1 cellular context compared by ENCODE assay signal in the genomic region with DNA sequence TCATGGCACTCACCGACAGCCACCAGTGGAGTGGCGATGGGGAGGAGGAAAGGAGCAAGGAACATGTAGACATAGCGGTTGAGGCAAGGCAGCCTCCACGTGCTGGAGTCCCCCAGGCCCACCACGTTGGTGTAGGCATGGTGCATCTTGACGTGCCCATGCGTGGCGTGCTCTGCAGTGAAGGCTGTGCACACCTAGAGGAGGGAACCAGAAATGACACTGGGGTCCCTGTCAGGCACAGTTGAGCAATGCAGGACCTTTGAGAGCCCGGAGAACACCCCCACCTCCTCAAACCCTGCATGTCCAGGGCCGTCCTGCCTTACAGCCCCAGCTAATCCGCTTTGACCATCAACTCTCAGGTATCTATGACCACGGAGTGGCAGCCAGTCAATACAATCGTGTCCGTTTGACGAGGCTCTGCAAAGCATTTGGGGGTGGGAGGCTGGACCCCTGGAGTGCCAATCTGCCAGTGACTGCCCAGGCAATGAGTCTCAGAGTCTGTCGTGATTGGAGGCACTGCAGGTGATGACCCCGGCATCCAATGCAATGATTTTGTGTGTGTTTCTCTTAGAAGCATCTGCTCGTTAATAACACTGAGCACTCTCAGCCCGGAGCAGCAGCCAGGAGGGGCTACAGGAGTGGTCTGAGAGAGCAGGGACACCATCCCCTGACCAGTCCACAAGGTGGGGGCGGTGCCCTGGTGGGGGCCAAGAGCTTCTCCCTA.
TF ChIP-seq lines count a peak whose summit lies in the region.

No MANE protein-coding gene starts in this region.

TF ChIP-seq in HCT116, 20 proteins besides CTCF, POLR2A, EP300 and RAD21:
- TF ChIP-seq EGR1 (IDR thresholded peaks at IDR 0.05; ENCODE audit: low read depth) (no peak), ZFX (IDR thresholded peaks at IDR 0.05) (no peak), EZH2 (IDR thresholded peaks at IDR 0.05) (no peak), SIN3A (IDR thresholded peaks at IDR 0.05; ENCODE audit: low read depth) (no peak), FOSL1 (IDR thresholded peaks at IDR 0.05; ENCODE audit: low read depth) (no peak)
- TF ChIP-seq, protein P1, sequence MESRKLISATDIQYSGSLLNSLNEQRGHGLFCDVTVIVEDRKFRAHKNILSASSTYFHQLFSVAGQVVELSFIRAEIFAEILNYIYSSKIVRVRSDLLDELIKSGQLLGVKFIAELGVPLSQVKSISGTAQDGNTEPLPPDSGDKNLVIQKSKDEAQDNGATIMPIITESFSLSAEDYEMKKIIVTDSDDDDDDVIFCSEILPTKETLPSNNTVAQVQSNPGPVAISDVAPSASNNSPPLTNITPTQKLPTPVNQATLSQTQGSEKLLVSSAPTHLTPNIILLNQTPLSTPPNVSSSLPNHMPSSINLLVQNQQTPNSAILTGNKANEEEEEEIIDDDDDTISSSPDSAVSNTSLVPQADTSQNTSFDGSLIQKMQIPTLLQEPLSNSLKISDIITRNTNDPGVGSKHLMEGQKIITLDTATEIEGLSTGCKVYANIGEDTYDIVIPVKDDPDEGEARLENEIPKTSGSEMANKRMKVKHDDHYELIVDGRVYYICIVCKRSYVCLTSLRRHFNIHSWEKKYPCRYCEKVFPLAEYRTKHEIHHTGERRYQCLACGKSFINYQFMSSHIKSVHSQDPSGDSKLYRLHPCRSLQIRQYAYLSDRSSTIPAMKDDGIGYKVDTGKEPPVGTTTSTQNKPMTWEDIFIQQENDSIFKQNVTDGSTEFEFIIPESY (IDR thresholded peaks at IDR 0.05; ENCODE audit: extremely low read depth, insufficient replicate concordance, low read length): no peak
